13 cellular contexts compared by ENCODE assay signal in genomic region chr13:26719356-26719945, GRCh38. TPM values are rescaled to one million over a fixed set of nuclear protein-coding genes. Genes with fewer than 3 reads are reported as not detected.
DNase-seq lines count a peak whose midpoint lies in the region; ATAC-seq and TF ChIP-seq lines count a peak whose summit lies in the region.
"Had no signal": no experiment of that assay in that cellular context is flagged by ENCODE, and none has a peak within 500 bp of the region (broad histone marks: within the 10 kb centered on the region; RNA-seq: fewer than 3 reads in every experiment).

No MANE protein-coding gene starts in this region.

- no peaks in the 10 kb centered on the region for H3K9me2 ChIP-seq in GM23338 (ENCODE audit: insufficient read depth)

- DNase-seq in GM23338 (ENCODE audit: low spot score), result peak; percentile 41
- DNase-seq in NCI-H524 (lab: John Stamatoyannopoulos, UW), result peak; percentile 95 to 99
- no peak for DNase-seq in chondrocyte (ENCODE audit: low spot score)
- no peak for DNase-seq in lower lobe of right lung
- DNase-seq in esophagus squamous epithelium (lab: John Stamatoyannopoulos, UW), result no peak
- DNase-seq in lower leg skin (ENCODE audit: low spot score in 2 of 2), result no peak
- DNase-seq: activated CD4-positive, alpha-beta T cell treated with anti-CD3 and anti-CD28 coated beads for 1 hour; DMS79 treated with DMSO at 0.1 percent for 48 hours; stimulated activated CD4-positive, alpha-beta T cell treated with anti-CD3 and anti-CD28 coated beads, Interleukin-2, amount 100 ng/mL, for 24 hours had no signal

- H3K27me3 ChIP-seq in GM23338 (ENCODE audit: insufficient read depth) (no peaks in the 10 kb centered on the region), lower lobe of right lung (ENCODE audit: low read depth) (peaks cover 11% of the 10 kb centered on the region), esophagus squamous epithelium (peaks cover 0 to 6% (median 0%) of the 10 kb centered on the region in 4 donors)

- no peaks in the 10 kb centered on the region for H3K4me1 Mint-ChIP-seq in GM23338
- no peaks in the 10 kb centered on the region for H3K4me1 Mint-ChIP-seq in chondrocyte (ENCODE audit: low read depth)

- H3K9me3 Mint-ChIP-seq in GM23338 (peaks cover 9% of the 10 kb centered on the region; the same call in 2 of the 3 replicates), chondrocyte (ENCODE audit: low read depth) (no peaks in the 10 kb centered on the region)
- H3K9me3 Mint-ChIP-seq: IgD-negative memory B cell had no signal

- no peak overlapping the region for H3K4me2 ChIP-seq in GM23338

- TF ChIP-seq POLR2A in esophagus squamous epithelium (IDR thresholded peaks at IDR 0.05) (no peak), lower leg skin (IDR thresholded peaks at IDR 0.05) (no peak)

- H3K27ac ChIP-seq in 22Rv1 (no peak overlapping the region), GM23338 (ENCODE audit: low read depth) (no peak overlapping the region), lower lobe of right lung (no peak overlapping the region), esophagus squamous epithelium (no peak overlapping the region)

- WGBS in esophagus squamous epithelium, 2 donors, result 41 to 59% methylated on average over 4 to 5 of the region's 5 CpGs
- 44 to 53% methylated on average over 5 of the region's 5 CpGs for WGBS in lower leg skin, 2 donors

- no peaks in the 10 kb centered on the region for H3F3A ChIP-seq in GM23338 (replicated peaks; ENCODE audit: low read depth)

- H3K4me3 Mint-ChIP-seq in GM23338 (no peak overlapping the region), chondrocyte (ENCODE audit: unreplicated experiment) (no peak overlapping the region)

- no peaks in the 10 kb centered on the region for H3K36me3 ChIP-seq in GM23338 (ENCODE audit: insufficient read depth)
- no peaks in the 10 kb centered on the region for H3K36me3 ChIP-seq in lower lobe of right lung
- no peaks in the 10 kb centered on the region for H3K36me3 ChIP-seq in esophagus squamous epithelium

- no peaks in the 10 kb centered on the region for H3K9me3 ChIP-seq in lower lobe of right lung
- no peaks in the 10 kb centered on the region for H3K9me3 ChIP-seq in esophagus squamous epithelium

- H3K27ac Mint-ChIP-seq in GM23338 (no peak overlapping the region), chondrocyte (ENCODE audit: unreplicated experiment) (no peak overlapping the region)
- H3K27ac Mint-ChIP-seq: IgD-negative memory B cell had no signal

- no peak overlapping the region for H2AFZ ChIP-seq in GM23338

- H3K36me3 Mint-ChIP-seq in GM23338 (ENCODE audit: low read depth) (peaks cover 3% of the 10 kb centered on the region; the same call in 1 of the 3 replicates), chondrocyte (ENCODE audit: low read depth) (no peaks in the 10 kb centered on the region)
- H3K36me3 Mint-ChIP-seq: IgD-negative memory B cell had no signal

- H3K4me1 ChIP-seq in GM23338 (ENCODE audit: insufficient read depth) (no peaks in the 10 kb centered on the region), lower lobe of right lung (no peaks in the 10 kb centered on the region), esophagus squamous epithelium (peaks cover 0 to 6% (median 0%) of the 10 kb centered on the region in 3 donors)

- no peaks in the 10 kb centered on the region for H4K20me1 ChIP-seq in GM23338 (replicated peaks; ENCODE audit: insufficient read depth)

- intact Hi-C loops in lower lobe of right lung (cut with DNase I) (no loop called here), esophagus squamous epithelium (cut with DNase I) (no loop called here), lower leg skin (cut with DNase I; ENCODE audit: low total_unique reads) (no loop called here)

- H3K4me3 ChIP-seq in GM23338, result no peak overlapping the region
- no peak overlapping the region for H3K4me3 ChIP-seq in lower lobe of right lung
- H3K4me3 ChIP-seq in esophagus squamous epithelium, result no peak overlapping the region
- no peak overlapping the region for H3K4me3 ChIP-seq in lower leg skin (ENCODE audit: low read depth, poor library complexity, severe bottlenecking)

- TF ChIP-seq CTCF in 22Rv1 (IDR thresholded peaks at IDR 0.05), result peak; percentile 40
- peak; percentile 40 to 44 for TF ChIP-seq CTCF in GM23338 (conservative IDR thresholded peaks at IDR 0.05; ENCODE audit: low read depth in 2 of 2)
- peak; percentile 44 for TF ChIP-seq CTCF in chondrocyte (IDR thresholded peaks at IDR 0.05)
- no peak for TF ChIP-seq CTCF in lower lobe of right lung (IDR thresholded peaks at IDR 0.05)
- TF ChIP-seq CTCF in esophagus squamous epithelium (IDR thresholded peaks at IDR 0.05), result no peak
- TF ChIP-seq CTCF in lower leg skin (IDR thresholded peaks at IDR 0.05), result no peak

- H3K79me2 ChIP-seq in GM23338 (replicated peaks; ENCODE audit: insufficient read depth), result no peaks in the 10 kb centered on the region

- ATAC-seq in GM23338 (no peak; the same call in 1 of the 3 replicates), lower lobe of right lung (no peak), HG03442 (IDR thresholded peaks at IDR 0.05; ENCODE audit: unreplicated experiment) (no peak)

- H3K27me3 Mint-ChIP-seq in GM23338 (ENCODE audit: insufficient read depth, low read depth, poor library complexity) (peaks cover 5% of the 10 kb centered on the region), chondrocyte (ENCODE audit: low read depth) (peaks cover 13% of the 10 kb centered on the region)

TF ChIP-seq in GM23338, 12 proteins besides CTCF, POLR2A, EP300 and RAD21 (continues in another document):
- TF ChIP-seq REST (IDR thresholded peaks at IDR 0.05; ENCODE audit: unreplicated experiment) (no peak), STAT1 (IDR thresholded peaks at IDR 0.05; ENCODE audit: unreplicated experiment) (no peak), CREB1 (CRISPR knock-in tag; IDR thresholded peaks at IDR 0.05; ENCODE audit: low read depth) (no peak), EZH2phosphoT487 (IDR thresholded peaks at IDR 0.05; ENCODE audit: unreplicated experiment) (no peak), ETS1 (IDR thresholded peaks at IDR 0.05) (no peak)

RNA-seq across cellular contexts. Expression of gene GPR12, which starts 41.1 kb away (rescaled TPM):
- total RNA-seq in GM23338 (2014; rRNA removed; shearing (Covaris generic)), result not detected in 2 replicates
- polyA plus RNA-seq in GM23338 (2016; fragmentation: Nextera tagmentation; extraction: Ambion mirVana), result 0.12 and 0.13 TPM in 2 replicates
- not detected in 3 replicates for total RNA-seq in chondrocyte
- total RNA-seq in lower lobe of right lung, result not detected
- total RNA-seq in esophagus squamous epithelium, result under 1 TPM in 1 of 4 donors, not detected in 3; under 0.01 TPM
- total RNA-seq in lower leg skin, result 10 to 100 TPM in 1 of 4 donors, 1 to 10 TPM in 3; 2.4 to 13.9 (median 6.8) TPM
- total RNA-seq: kidney epithelial cell had no signal
- polyA plus RNA-seq: IgD-negative memory B cell had no signal

Comparison
In these comparisons a context has a peak if more than half of its experiments do, and no peak if none do; other contexts are left out.
1. CTCF ChIP-seq: peak in 22Rv1 (single experiment), GM23338 (2 of 2) and chondrocyte (single experiment); none in lower lobe of right lung (single experiment), esophagus squamous epithelium (0 of 6) and lower leg skin (0 of 3).
2. DNase-seq: peak in GM23338 (single experiment) and NCI-H524 (2 of 2); none in chondrocyte (single experiment), lower lobe of right lung (single experiment), esophagus squamous epithelium (single experiment) and lower leg skin (0 of 2).